ENCODE assay signal across 8 cellular contexts in genomic region chr5:42756630-42757601, GRCh38. TPM values are rescaled to one million over a fixed set of nuclear protein-coding genes. Genes with fewer than 3 reads are reported as not detected.
DNase-seq lines count a peak whose midpoint lies in the region; ATAC-seq and TF ChIP-seq lines count a peak whose summit lies in the region.

TSS of gene CCDC152 (plus strand) at chr5:42756818. CDS start at chr5:42759122, 2,304 bp downstream.

- H3K4me3 ChIP-seq in ascending aorta, result peak within 1 kb of the TSS; percentile 10 to 66

- no peak for TF ChIP-seq CTCF in GM13976 (IDR thresholded peaks at IDR 0.05; ENCODE audit: borderline replicate concordance, control extremely low read depth, extremely low read depth, insufficient read depth, missing control alignments)
- no peak for TF ChIP-seq CTCF in ascending aorta (IDR thresholded peaks at IDR 0.05)

- ATAC-seq in HG02884 (IDR thresholded peaks at IDR 0.05; ENCODE audit: unreplicated experiment), result peak; percentile 66
- peak; percentile 99 for ATAC-seq in SK-N-SH treated with all-trans-retinoic acid at 6 μM for 48 hours
- ATAC-seq in left lobe of liver, result no peak

- no peaks in the 10 kb centered on the region for H3K9me3 ChIP-seq in ascending aorta

- DNase-seq in GM13976 (ENCODE audit: low spot score) (peak; percentile 45), ascending aorta (ENCODE audit: low spot score in 2 of 2) (peak in 1 of 2 donors; percentile 54), islet precursor cell (peak; percentile 64), left lobe of liver (ENCODE audit: low spot score) (no peak), SIG-M5 treated with dmso at 0.1 percent for 504 hours (lab: John Stamatoyannopoulos, UW; ENCODE audit: unreplicated experiment) (no peak)
- DNase-seq in stimulated activated CD4-positive, alpha-beta T cell treated with anti-CD3 and anti-CD28 coated beads, TNF-alpha, amount 100 ng/mL, for 24 hours (ENCODE audit: low read depth in 3 of 3), result peak; percentile 35 to 53 (median 35)

- intact Hi-C loops in ascending aorta (cut with DNase I), result no loop called here

- no peaks in the 10 kb centered on the region for H3K36me3 ChIP-seq in ascending aorta

- H3K27me3 ChIP-seq in ascending aorta, result no peaks in the 10 kb centered on the region

- H3K27ac ChIP-seq in ascending aorta, result no peak within 1 kb of the TSS

- in situ Hi-C loops in GM13976 (cut with MboI; ENCODE audit: low sequenced_read_pairs, unreplicated experiment), result loop anchor here (25.0 kb wide), 1 partner anchor 895 kb away; the partner anchor contains the start of gene OXCT1

- H3K4me1 ChIP-seq in ascending aorta, result no peaks in the 10 kb centered on the region

TF ChIP-seq in SK-N-SH treated with all-trans-retinoic acid at 6 μM for 48 hours, 23 proteins besides CTCF, POLR2A, EP300 and RAD21:
- TF ChIP-seq CREB5 (CRISPR knock-in tag; IDR thresholded peaks at IDR 0.05; ENCODE audit: low read depth), result no peak
- no peak for TF ChIP-seq BACH2 (CRISPR knock-in tag; IDR thresholded peaks at IDR 0.05; ENCODE audit: borderline replicate concordance)
- no peak for TF ChIP-seq ARNTL (CRISPR knock-in tag; IDR thresholded peaks at IDR 0.05; ENCODE audit: borderline replicate concordance, low read depth)
- TF ChIP-seq ESRRG (CRISPR knock-in tag; IDR thresholded peaks at IDR 0.05), result no peak
- TF ChIP-seq CSRNP3 (CRISPR knock-in tag; IDR thresholded peaks at IDR 0.05), result no peak
- no peak for TF ChIP-seq PPARA (CRISPR knock-in tag; IDR thresholded peaks at IDR 0.05; ENCODE audit: borderline replicate concordance)

RNA-seq across cellular contexts. Expression of gene CCDC152, which starts in this region (rescaled TPM):
- total RNA-seq in ascending aorta (not detected), left lobe of liver (0.70 TPM)

Comparison
In these comparisons a context has a peak if more than half of its experiments do, and no peak if none do; other contexts are left out.
1. DNase-seq: peak in GM13976 (single experiment), islet precursor cell (single experiment) and stimulated activated CD4-positive, alpha-beta T cell treated with anti-CD3 and anti-CD28 coated beads, TNF-alpha, amount 100 ng/mL, for 24 hours (3 of 3); none in left lobe of liver (single experiment) and SIG-M5 treated with dmso at 0.1 percent for 504 hours (single experiment).